ENCODE assay signal across 9 cellular contexts in the genomic region with DNA sequence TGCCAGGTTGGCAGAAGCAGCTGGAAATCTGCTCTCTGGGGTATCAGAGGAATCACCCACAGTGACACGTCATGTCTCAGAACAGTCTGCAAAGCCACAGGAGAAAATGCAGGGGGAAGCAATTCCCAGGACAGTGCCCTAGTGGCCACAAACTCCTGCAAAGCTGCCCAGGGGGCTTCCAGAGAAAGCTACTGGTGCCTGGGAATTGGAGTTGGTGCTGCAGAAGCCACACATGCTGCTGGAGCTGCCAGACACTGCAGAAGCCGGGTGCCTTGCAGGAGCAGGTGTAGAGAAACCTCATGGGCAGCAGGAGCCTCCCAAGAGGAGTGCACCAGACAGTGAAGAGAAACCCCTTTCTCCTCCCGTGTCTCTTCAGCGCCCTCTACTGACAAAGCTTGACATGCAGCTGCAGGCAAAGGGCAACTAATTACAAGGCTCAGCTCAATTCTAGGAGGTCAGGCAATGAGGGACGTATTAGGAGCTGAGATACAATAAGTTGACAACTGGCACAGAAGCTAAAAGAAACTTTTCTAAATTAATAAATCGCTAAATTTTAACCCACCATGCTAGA. TPM values are rescaled to one million over a fixed set of nuclear protein-coding genes. Genes with fewer than 3 reads are reported as not detected.
DNase-seq lines count a peak whose midpoint lies in the region; ATAC-seq and TF ChIP-seq lines count a peak whose summit lies in the region.
"Had no signal": no experiment of that assay in that cellular context is flagged by ENCODE, and none has a peak within 500 bp of the region (broad histone marks: within the 10 kb centered on the region; RNA-seq: fewer than 3 reads in every experiment).

No MANE protein-coding gene starts in this region.

- DNase-seq in stimulated activated CD4-positive, alpha-beta T cell treated with anti-CD3 and anti-CD28 coated beads, Interleukin-1b, Interleukin-23, amount 100 ng/mL, for 48 hours: peak; percentile 42
- DNase-seq in stimulated activated CD4-positive, alpha-beta T cell treated with anti-CD3 and anti-CD28 coated beads, Interleukin-4, amount 100 ng/mL, for 4 hours: no peak
- DNase-seq in NCI-H1694 treated with DMSO at 0.1 percent for 48 hours (lab: John Stamatoyannopoulos, UW): peak; percentile 9
- DNase-seq in choroid plexus epithelial cell (ENCODE audit: low read depth): no peak
- DNase-seq in vagina (ENCODE audit: extremely low spot score in 2 of 2): peak; percentile 52 to 72
- no peak for DNase-seq in CD4-positive, alpha-beta memory T cell
- DNase-seq: lower lobe of right lung had no signal

- ATAC-seq in GM19324 (IDR thresholded peaks at IDR 0.05; ENCODE audit: low FRiP score, unreplicated experiment): no peak
- no peak for ATAC-seq in GM18498 (IDR thresholded peaks at IDR 0.05; ENCODE audit: unreplicated experiment)
- ATAC-seq: lower lobe of right lung had no signal

- H3K4me3 Mint-ChIP-seq in CD4-positive, alpha-beta memory T cell: no peak overlapping the region

- H3K9me3 Mint-ChIP-seq in CD4-positive, alpha-beta memory T cell: peaks cover 0 to 4% (median 0%) of the 10 kb centered on the region in 8 donors

- H3K27me3 ChIP-seq in vagina: no peaks in the 10 kb centered on the region
- H3K27me3 ChIP-seq in CD4-positive, alpha-beta memory T cell (ENCODE audit: insufficient read depth, low read length): no peaks in the 10 kb centered on the region

- TF ChIP-seq CTCF in choroid plexus epithelial cell (conservative IDR thresholded peaks at IDR 0.05; ENCODE audit: low read depth, low read length) (peak; percentile 31), vagina (IDR thresholded peaks at IDR 0.05) (no peak)

- H3K36me3 Mint-ChIP-seq in CD4-positive, alpha-beta memory T cell: no peaks in the 10 kb centered on the region

- CTCF ChIA-PET in CD4-positive, alpha-beta memory T cell (lab: Charles Lee; ENCODE audit: partially characterized antibody): interaction anchor here (0.7 to 2.9 kb wide), 5 partner anchors 9 to 138 kb away, joined by 4 to 24 read pairs (median 4); no protein-coding TSS in a partner anchor

- intact Hi-C loops in vagina (cut with DNase I): loop anchor here (5.0 kb wide), 1 partner anchor 36 kb away; no protein-coding TSS in a partner anchor
- intact Hi-C loops in CD4-positive, alpha-beta memory T cell (cut with micrococcal nuclease): no loop called here

- POLR2A ChIA-PET in CD4-positive, alpha-beta memory T cell (lab: Charles Lee; ENCODE audit: partially characterized antibody): interaction anchor here (2.9 kb wide), 1 partner anchor 39 kb away, joined by 11 read pairs; no protein-coding TSS in a partner anchor

- no peak overlapping the region for H3K27ac ChIP-seq in vagina
- no peak overlapping the region for H3K27ac ChIP-seq in CD4-positive, alpha-beta memory T cell (ENCODE audit: low read depth, low read length)
- H3K27ac ChIP-seq: lower lobe of right lung had no signal

- no peak overlapping the region for H3K27ac Mint-ChIP-seq in CD4-positive, alpha-beta memory T cell

- H3K27me3 Mint-ChIP-seq in CD4-positive, alpha-beta memory T cell: peaks cover 0 to 8% of the 10 kb centered on the region in 2 donors

- no peak overlapping the region for H3K4me3 ChIP-seq in choroid plexus epithelial cell (ENCODE audit: low read depth, low read length)
- no peak overlapping the region for H3K4me3 ChIP-seq in vagina
- H3K4me3 ChIP-seq in CD4-positive, alpha-beta memory T cell (ENCODE audit: low read length in 2 of 2): no peak overlapping the region
- H3K4me3 ChIP-seq: lower lobe of right lung had no signal

- no peak for TF ChIP-seq POLR2A in vagina (IDR thresholded peaks at IDR 0.05)

- H3K36me3 ChIP-seq in vagina: no peaks in the 10 kb centered on the region
- H3K36me3 ChIP-seq in CD4-positive, alpha-beta memory T cell (ENCODE audit: insufficient read depth, low read length): no peaks in the 10 kb centered on the region
- H3K36me3 ChIP-seq: lower lobe of right lung had no signal

- H3K9me3 ChIP-seq in vagina: no peaks in the 10 kb centered on the region
- no peaks in the 10 kb centered on the region for H3K9me3 ChIP-seq in CD4-positive, alpha-beta memory T cell (ENCODE audit: control insufficient read depth in 1 of 2, low read length in 2 of 2)

- H3K4me1 ChIP-seq in vagina: no peaks in the 10 kb centered on the region
- H3K4me1 ChIP-seq in CD4-positive, alpha-beta memory T cell (ENCODE audit: insufficient read depth, low read length): peaks cover 4% of the 10 kb centered on the region

- peaks cover 2 to 8% (median 5%) of the 10 kb centered on the region in 4 donors for H3K4me1 Mint-ChIP-seq in CD4-positive, alpha-beta memory T cell

RNA-seq across cellular contexts. Expression of a gene that starts 30.2 kb away (rescaled TPM):
- 46.2 TPM for total RNA-seq in vagina
- 100 to 1,000 TPM; 116 to 119 TPM for total RNA-seq in CD4-positive, alpha-beta memory T cell
- polyA plus RNA-seq in CD4-positive, alpha-beta memory T cell: 10 to 100 TPM; 50.1 to 77.0 TPM

Comparison
In these comparisons a context has a peak if more than half of its experiments do, and no peak if none do; other contexts are left out.
1. DNase-seq: peak in stimulated activated CD4-positive, alpha-beta T cell treated with anti-CD3 and anti-CD28 coated beads, Interleukin-1b, Interleukin-23, amount 100 ng/mL, for 48 hours (single experiment), NCI-H1694 treated with DMSO at 0.1 percent for 48 hours (single experiment) and vagina (2 of 2); none in stimulated activated CD4-positive, alpha-beta T cell treated with anti-CD3 and anti-CD28 coated beads, Interleukin-4, amount 100 ng/mL, for 4 hours (0 of 2), choroid plexus epithelial cell (single experiment) and CD4-positive, alpha-beta memory T cell (0 of 5).